In the genomic region with DNA sequence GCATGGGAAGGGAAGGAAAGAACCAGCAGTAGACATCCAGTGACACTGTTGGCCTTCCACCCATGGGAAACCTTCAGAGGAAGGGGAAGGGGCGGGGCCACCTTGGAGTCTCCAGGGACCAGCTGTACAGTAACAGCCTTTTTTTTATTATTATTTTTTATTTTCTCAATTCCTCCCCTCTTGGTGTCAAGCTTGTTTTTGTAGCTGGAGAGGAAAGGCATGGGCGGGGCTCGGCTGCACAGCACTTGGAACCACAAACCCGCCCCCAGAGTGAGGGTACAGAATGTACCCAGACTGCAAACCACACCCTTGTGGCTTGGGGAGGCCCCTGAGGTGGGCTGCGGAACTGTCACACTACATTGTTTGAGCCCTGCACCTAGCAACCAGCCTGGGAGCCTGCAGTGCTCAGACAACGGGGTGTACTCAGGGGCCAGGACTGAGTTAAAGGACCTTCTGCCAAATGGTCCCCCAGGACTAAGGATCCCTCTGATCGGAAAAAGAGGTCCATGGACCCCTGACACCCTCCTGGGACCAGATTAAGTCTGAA, we compare ENCODE assay signal across 1 cellular context.
TF ChIP-seq lines count a peak whose summit lies in the region.

No MANE protein-coding gene starts in this region.

TF ChIP-seq in HEK293, 187 proteins besides CTCF, POLR2A, EP300 and RAD21 (continued from another document):
- TF ChIP-seq ZBTB26 (tag by site-specific recombination; optimal IDR thresholded peaks at IDR 0.05) (no peak), ZIC2 (tag by site-specific recombination; IDR thresholded peaks at IDR 0.05) (peak; percentile 20), ZNF404 (tag by site-specific recombination; IDR thresholded peaks at IDR 0.05) (no peak), OSR2 (tag by site-specific recombination; IDR thresholded peaks at IDR 0.05) (no peak), ZSCAN4 (tag by site-specific recombination; IDR thresholded peaks at IDR 0.05) (no peak), IKZF3 (tag by site-specific recombination; IDR thresholded peaks at IDR 0.05) (peak; percentile 46), EGR2 (tag by site-specific recombination; IDR thresholded peaks at IDR 0.05; ENCODE audit: low read depth) (peak; percentile 45; the same call in 1 of the 2 replicates), ZNF776 (tag by site-specific recombination; IDR thresholded peaks at IDR 0.05; ENCODE audit: borderline replicate concordance) (no peak), YY1 (tag by site-specific recombination; IDR thresholded peaks at IDR 0.05) (no peak)
- TF ChIP-seq, protein P1, sequence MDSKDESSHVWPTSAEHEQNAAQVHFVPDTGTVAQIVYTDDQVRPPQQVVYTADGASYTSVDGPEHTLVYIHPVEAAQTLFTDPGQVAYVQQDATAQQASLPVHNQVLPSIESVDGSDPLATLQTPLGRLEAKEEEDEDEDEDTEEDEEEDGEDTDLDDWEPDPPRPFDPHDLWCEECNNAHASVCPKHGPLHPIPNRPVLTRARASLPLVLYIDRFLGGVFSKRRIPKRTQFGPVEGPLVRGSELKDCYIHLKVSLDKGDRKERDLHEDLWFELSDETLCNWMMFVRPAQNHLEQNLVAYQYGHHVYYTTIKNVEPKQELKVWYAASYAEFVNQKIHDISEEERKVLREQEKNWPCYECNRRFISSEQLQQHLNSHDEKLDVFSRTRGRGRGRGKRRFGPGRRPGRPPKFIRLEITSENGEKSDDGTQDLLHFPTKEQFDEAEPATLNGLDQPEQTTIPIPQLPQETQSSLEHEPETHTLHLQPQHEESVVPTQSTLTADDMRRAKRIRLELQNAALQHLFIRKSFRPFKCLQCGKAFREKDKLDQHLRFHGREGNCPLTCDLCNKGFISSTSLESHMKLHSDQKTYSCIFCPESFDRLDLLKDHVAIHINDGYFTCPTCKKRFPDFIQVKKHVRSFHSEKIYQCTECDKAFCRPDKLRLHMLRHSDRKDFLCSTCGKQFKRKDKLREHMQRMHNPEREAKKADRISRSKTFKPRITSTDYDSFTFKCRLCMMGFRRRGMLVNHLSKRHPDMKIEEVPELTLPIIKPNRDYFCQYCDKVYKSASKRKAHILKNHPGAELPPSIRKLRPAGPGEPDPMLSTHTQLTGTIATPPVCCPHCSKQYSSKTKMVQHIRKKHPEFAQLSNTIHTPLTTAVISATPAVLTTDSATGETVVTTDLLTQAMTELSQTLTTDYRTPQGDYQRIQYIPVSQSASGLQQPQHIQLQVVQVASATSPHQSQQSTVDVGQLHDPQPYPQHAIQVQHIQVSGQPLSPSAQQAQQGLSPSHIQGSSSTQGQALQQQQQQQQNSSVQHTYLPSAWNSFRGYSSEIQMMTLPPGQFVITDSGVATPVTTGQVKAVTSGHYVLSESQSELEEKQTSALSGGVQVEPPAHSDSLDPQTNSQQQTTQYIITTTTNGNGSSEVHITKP (tag by site-specific recombination; IDR thresholded peaks at IDR 0.05): peak; percentile 33; the same call in 1 of the 2 replicates
